In genomic region chr10:50540069-50540825, GRCh38 we compare ENCODE assay signal across 10 cellular contexts.
A peak's percentile ranks its signal among the peaks of the same experiment; 100 is the strongest.
DNase-seq lines count a peak whose midpoint lies in the region; ATAC-seq, FAIRE-seq and TF ChIP-seq lines count a peak whose summit lies in the region.
"Had no signal": no experiment of that assay in that cellular context is flagged by ENCODE, and none has a peak within 500 bp of the region (broad histone marks: within the 10 kb centered on the region; RNA-seq: fewer than 3 reads in every experiment).

No MANE protein-coding gene starts in this region.

- H3K27ac ChIP-seq in testis (no peak overlapping the region), transverse colon (no peak overlapping the region)
- H3K27ac ChIP-seq: right atrium auricular region had no signal

- H3K4me1 Mint-ChIP-seq in effector memory CD8-positive, alpha-beta T cell (ENCODE audit: low read depth in 2 of 2) = peaks cover 36 to 50% of the 10 kb centered on the region in 2 donors

- H3K36me3 ChIP-seq in testis (ENCODE audit: low read depth, missing control alignments) (no peaks in the 10 kb centered on the region), transverse colon (no peaks in the 10 kb centered on the region)
- H3K36me3 ChIP-seq: right atrium auricular region had no signal

- peak overlapping the region in 1 of 2 donors; percentile 13 for H3K4me3 Mint-ChIP-seq in effector memory CD8-positive, alpha-beta T cell
- H3K4me3 Mint-ChIP-seq: T-cell had no signal

- no peak for TF ChIP-seq CTCF in testis (IDR thresholded peaks at IDR 0.05)
- no peak for TF ChIP-seq CTCF in transverse colon (IDR thresholded peaks at IDR 0.05)

- peak overlapping the region; percentile 11 to 15 for H3K27ac Mint-ChIP-seq in effector memory CD8-positive, alpha-beta T cell
- H3K27ac Mint-ChIP-seq: T-cell had no signal

- ATAC-seq in GM21528 (IDR thresholded peaks at IDR 0.05; ENCODE audit: low FRiP score, unreplicated experiment) = peak; percentile 68
- peak; percentile 66 for ATAC-seq in effector memory CD8-positive, alpha-beta T cell (replicated peaks)

- H3K27me3 ChIP-seq in testis (no peaks in the 10 kb centered on the region), transverse colon (no peaks in the 10 kb centered on the region)
- H3K27me3 ChIP-seq: right atrium auricular region had no signal

- TF ChIP-seq EP300 in transverse colon (IDR thresholded peaks at IDR 0.05; ENCODE audit: low read depth) = no peak

- peak; percentile 67 for FAIRE-seq in GM12891 (lab: Jason Lieb, UNC)

- intact Hi-C loops in testis (cut with DNase I; ENCODE audit: low total_unique reads) = no loop called here
- intact Hi-C loops in transverse colon (cut with DNase I; ENCODE audit: low total_unique reads) = no loop called here

- no peaks in the 10 kb centered on the region for H3K9me3 ChIP-seq in testis
- no peaks in the 10 kb centered on the region for H3K9me3 ChIP-seq in transverse colon
- H3K9me3 ChIP-seq: right atrium auricular region had no signal

- H3K9me3 Mint-ChIP-seq in effector memory CD8-positive, alpha-beta T cell = no peaks in the 10 kb centered on the region
- H3K9me3 Mint-ChIP-seq: T-cell had no signal

- 82 to 90% methylated on average over 3 of the region's 3 CpGs for WGBS in testis, 2 donors
- WGBS in transverse colon (ENCODE audit: low coverage in 1 of 2), 2 donors = 69 to 72% methylated on average over 2 to 3 of the region's 3 CpGs

- in situ Hi-C loops in transverse colon (cut with MboI; ENCODE audit: low pct_ligation_motif_present in 1 of 4, low pct_unique_long_range_greater_than_20kb in 1 of 4, low sequenced_read_pairs in 3 of 4) = no loop called here

- H3K4me3 ChIP-seq in testis (no peak overlapping the region), transverse colon (no peak overlapping the region)
- H3K4me3 ChIP-seq: right atrium auricular region had no signal

- no peaks in the 10 kb centered on the region for H3K36me3 Mint-ChIP-seq in effector memory CD8-positive, alpha-beta T cell (ENCODE audit: insufficient read depth)

- no peak for TF ChIP-seq POLR2A in GM12891 (IDR thresholded peaks at IDR 0.05; ENCODE audit: low read depth, low read length)
- TF ChIP-seq POLR2A in testis (IDR thresholded peaks at IDR 0.05) = no peak
- TF ChIP-seq POLR2A in transverse colon (IDR thresholded peaks at IDR 0.05) = no peak

- peaks cover 9% of the 10 kb centered on the region for H3K4me1 ChIP-seq in testis
- H3K4me1 ChIP-seq in transverse colon = peaks cover 0 to 8% (median 0%) of the 10 kb centered on the region in 4 donors

- DNase-seq in GM12891 (ENCODE audit: insufficient read length, low spot score) (no peak), LHCN-M2 (ENCODE audit: low read depth) (peak; percentile 70), ureter (ENCODE audit: low spot score) (no peak), testis (no peak), middle frontal gyrus (ENCODE audit: extremely low spot score, low spot score) (no peak), transverse colon (no peak)
- no peak for DNase-seq in effector memory CD8-positive, alpha-beta T cell
- DNase-seq: T-cell had no signal

- H3K27me3 Mint-ChIP-seq in effector memory CD8-positive, alpha-beta T cell = no peaks in the 10 kb centered on the region
- H3K27me3 Mint-ChIP-seq: T-cell had no signal

TF ChIP-seq in GM12891, 5 proteins besides CTCF, POLR2A, EP300 and RAD21:
- TF ChIP-seq SPI1 (IDR thresholded peaks at IDR 0.05; ENCODE audit: low read depth, low read length) (peak; percentile 61), PAX5 (IDR thresholded peaks at IDR 0.05; ENCODE audit: insufficient read depth, low read length, severe bottlenecking) (peak; percentile 35), POLR2AphosphoS5 (IDR thresholded peaks at IDR 0.05; ENCODE audit: low read depth, low read length) (no peak), POU2F2 (IDR thresholded peaks at IDR 0.05; ENCODE audit: low read depth, low read length) (no peak)
